ENCODE assay signal across 13 cellular contexts in genomic region chr4:101954975-101955678, GRCh38.
A peak's percentile ranks its signal among the peaks of the same experiment; 100 is the strongest.
DNase-seq lines count a peak whose midpoint lies in the region; ATAC-seq and TF ChIP-seq lines count a peak whose summit lies in the region.
"Had no signal": no experiment of that assay in that cellular context is flagged by ENCODE, and none has a peak within 500 bp of the region (broad histone marks: within the 10 kb centered on the region; RNA-seq: fewer than 3 reads in every experiment).

No MANE protein-coding gene starts in this region.

- TF ChIP-seq CTCF in WTC11 (IDR thresholded peaks at IDR 0.05): no peak
- TF ChIP-seq CTCF in chondrocyte (IDR thresholded peaks at IDR 0.05): no peak

- DNase-seq in DMS153 (lab: John Stamatoyannopoulos, UW): peak; percentile 40
- DNase-seq in NAMALWA (ENCODE audit: low spot score): peak; percentile 8
- no peak for DNase-seq in WTC11 (ENCODE audit: low spot score)
- DNase-seq in naive B cell: no peak
- no peak for DNase-seq in activated naive CD4-positive, alpha-beta T cell treated with anti-CD3 and anti-CD28 coated beads, Interleukin-2, amount 10 ng/mL, durations not matched to agents 7 days and 5 days
- DNase-seq in EL: no peak
- DNase-seq in chondrocyte (ENCODE audit: low spot score): no peak
- DNase-seq: CD4-positive, CD25-positive, alpha-beta regulatory T cell; cortex of kidney; Kasumi-1; stimulated activated CD4-positive, alpha-beta T cell treated with anti-CD3 and anti-CD28 coated beads, Interleukin-4, amount 100 ng/mL, for 1 hour had no signal

- H3K27ac Mint-ChIP-seq in WTC11: peak overlapping the region; percentile 93
- H3K27ac Mint-ChIP-seq in naive B cell: peak overlapping the region; percentile 50 to 92 (median 80)
- no peak overlapping the region for H3K27ac Mint-ChIP-seq in activated naive CD4-positive, alpha-beta T cell treated with anti-CD3 and anti-CD28 coated beads, Interleukin-2, amount 10 ng/mL, durations not matched to agents 7 days and 5 days
- H3K27ac Mint-ChIP-seq in chondrocyte (ENCODE audit: unreplicated experiment): no peak overlapping the region
- H3K27ac Mint-ChIP-seq: CD4-positive, CD25-positive, alpha-beta regulatory T cell; stimulated activated naive CD8-positive, alpha-beta T cell treated with anti-CD3 and anti-CD28 coated beads, Interleukin-15, Interleukin-2, amounts not matched to agents 100 ng/mL and 50 ng/mL, for 24 hours had no signal

- H3K9me3 Mint-ChIP-seq in WTC11: peaks cover 5% of the 10 kb centered on the region
- no peaks in the 10 kb centered on the region for H3K9me3 Mint-ChIP-seq in naive B cell
- H3K9me3 Mint-ChIP-seq in activated naive CD4-positive, alpha-beta T cell treated with anti-CD3 and anti-CD28 coated beads, Interleukin-2, amount 10 ng/mL, durations not matched to agents 7 days and 5 days: no peaks in the 10 kb centered on the region
- no peaks in the 10 kb centered on the region for H3K9me3 Mint-ChIP-seq in chondrocyte (ENCODE audit: low read depth)
- H3K9me3 Mint-ChIP-seq: CD4-positive, CD25-positive, alpha-beta regulatory T cell; stimulated activated naive CD8-positive, alpha-beta T cell treated with anti-CD3 and anti-CD28 coated beads, Interleukin-15, Interleukin-2, amounts not matched to agents 100 ng/mL and 50 ng/mL, for 24 hours had no signal

- POLR2A ChIA-PET in WTC11 (lab: Charles Lee): no interaction called here

- H3K36me3 Mint-ChIP-seq in WTC11 (0 out of 2 replicates have a peak, but pooled peaks cover 3% of the 10 kb centered on the region), naive B cell (peaks cover 23 to 54% of the 10 kb centered on the region in 2 donors), chondrocyte (ENCODE audit: low read depth) (no peaks in the 10 kb centered on the region)
- H3K36me3 Mint-ChIP-seq in activated naive CD4-positive, alpha-beta T cell treated with anti-CD3 and anti-CD28 coated beads, Interleukin-2, amount 10 ng/mL, durations not matched to agents 7 days and 5 days: no peaks in the 10 kb centered on the region
- H3K36me3 Mint-ChIP-seq: CD4-positive, CD25-positive, alpha-beta regulatory T cell had no signal

- no peak for ATAC-seq in WTC11
- ATAC-seq in naive B cell (ENCODE audit: low read depth in 2 of 2): peak in 1 of 2 donors; percentile 32
- no peak for ATAC-seq in GM21526 (IDR thresholded peaks at IDR 0.05; ENCODE audit: low FRiP score, unreplicated experiment)

- H3K27me3 Mint-ChIP-seq in WTC11 (ENCODE audit: low read depth) (no peaks in the 10 kb centered on the region), naive B cell (no peaks in the 10 kb centered on the region), chondrocyte (ENCODE audit: low read depth) (no peaks in the 10 kb centered on the region)
- no peaks in the 10 kb centered on the region for H3K27me3 Mint-ChIP-seq in activated naive CD4-positive, alpha-beta T cell treated with anti-CD3 and anti-CD28 coated beads, Interleukin-2, amount 10 ng/mL, durations not matched to agents 7 days and 5 days
- H3K27me3 Mint-ChIP-seq: CD4-positive, CD25-positive, alpha-beta regulatory T cell; stimulated activated naive CD8-positive, alpha-beta T cell treated with anti-CD3 and anti-CD28 coated beads, Interleukin-15, Interleukin-2, amounts not matched to agents 100 ng/mL and 50 ng/mL, for 24 hours had no signal

- peaks cover 51% of the 10 kb centered on the region for H3K4me1 Mint-ChIP-seq in WTC11
- H3K4me1 Mint-ChIP-seq in naive B cell: peaks cover 28 to 42% (median 37%) of the 10 kb centered on the region in 3 donors
- no peaks in the 10 kb centered on the region for H3K4me1 Mint-ChIP-seq in activated naive CD4-positive, alpha-beta T cell treated with anti-CD3 and anti-CD28 coated beads, Interleukin-2, amount 10 ng/mL, durations not matched to agents 7 days and 5 days
- peaks cover 26% of the 10 kb centered on the region for H3K4me1 Mint-ChIP-seq in chondrocyte (ENCODE audit: low read depth)
- H3K4me1 Mint-ChIP-seq: CD4-positive, CD25-positive, alpha-beta regulatory T cell had no signal

- CTCF ChIA-PET in WTC11 (lab: Charles Lee): interaction anchor here (0.6 kb wide), 1 partner anchor 55 kb away, joined by 4 read pairs; no protein-coding TSS in a partner anchor
- CTCF ChIA-PET in activated naive CD4-positive, alpha-beta T cell treated with anti-CD3 and anti-CD28 coated beads, Interleukin-2, amount 10 ng/mL, durations not matched to agents 7 days and 5 days (lab: Charles Lee): no interaction called here

- H3K4me3 Mint-ChIP-seq in WTC11 (no peak overlapping the region), naive B cell (no peak overlapping the region), chondrocyte (ENCODE audit: unreplicated experiment) (no peak overlapping the region)
- H3K4me3 Mint-ChIP-seq in activated naive CD4-positive, alpha-beta T cell treated with anti-CD3 and anti-CD28 coated beads, Interleukin-2, amount 10 ng/mL, durations not matched to agents 7 days and 5 days: no peak overlapping the region
- H3K4me3 Mint-ChIP-seq: CD4-positive, CD25-positive, alpha-beta regulatory T cell; stimulated activated naive CD8-positive, alpha-beta T cell treated with anti-CD3 and anti-CD28 coated beads, Interleukin-15, Interleukin-2, amounts not matched to agents 100 ng/mL and 50 ng/mL, for 24 hours had no signal

TF ChIP-seq in WTC11, 78 proteins besides CTCF, POLR2A, EP300 and RAD21 (continues in another document):
- TF ChIP-seq E2F4 (CRISPR knock-in tag; IDR thresholded peaks at IDR 0.05; ENCODE audit: borderline replicate concordance, low read depth) (no peak), STAT6 (CRISPR knock-in tag; conservative IDR thresholded peaks at IDR 0.05; ENCODE audit: low read depth) (no peak), ARID4B (CRISPR knock-in tag; IDR thresholded peaks at IDR 0.05; ENCODE audit: borderline replicate concordance) (no peak), ZNF671 (CRISPR knock-in tag; IDR thresholded peaks at IDR 0.05) (no peak), ETV6 (CRISPR knock-in tag; IDR thresholded peaks at IDR 0.05) (no peak)

Comparison
In these comparisons a context has a peak if more than half of its experiments do, and no peak if none do; other contexts are left out.
1. DNase-seq: peak in DMS153 (single experiment) and NAMALWA (single experiment); none in WTC11 (single experiment), naive B cell (single experiment), activated naive CD4-positive, alpha-beta T cell treated with anti-CD3 and anti-CD28 coated beads, Interleukin-2, amount 10 ng/mL, durations not matched to agents 7 days and 5 days (single experiment), EL (single experiment) and chondrocyte (single experiment).
2. H3K27ac Mint-ChIP-seq: peak in WTC11 (single experiment) and naive B cell (6 of 6); none in activated naive CD4-positive, alpha-beta T cell treated with anti-CD3 and anti-CD28 coated beads, Interleukin-2, amount 10 ng/mL, durations not matched to agents 7 days and 5 days (single experiment) and chondrocyte (single experiment).